In the genomic region with DNA sequence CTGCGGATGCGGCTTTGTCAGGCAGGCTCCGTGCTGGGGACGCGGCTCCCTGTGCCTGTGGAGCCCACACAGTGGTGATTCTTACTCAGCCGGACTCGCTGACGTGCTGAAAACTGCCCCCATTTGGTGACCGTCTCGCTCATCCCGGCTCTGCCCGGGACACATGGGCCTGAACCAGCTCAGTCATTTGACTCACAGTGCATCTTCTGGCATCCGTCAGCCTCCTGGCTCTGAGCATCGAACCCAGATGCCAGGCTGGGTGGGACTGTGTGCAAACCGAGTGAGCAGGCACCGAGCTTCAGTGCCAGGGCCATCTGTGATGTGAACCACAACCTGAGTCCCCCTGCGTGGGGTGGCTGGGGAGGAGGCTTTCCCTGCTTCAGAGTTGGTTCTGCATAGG, we compare ENCODE assay signal across 22 cellular contexts. TPM values are rescaled to one million over a fixed set of nuclear protein-coding genes. Genes with fewer than 3 reads are reported as not detected.
DNase-seq lines count a peak whose midpoint lies in the region; FAIRE-seq and TF ChIP-seq lines count a peak whose summit lies in the region.
"Had no signal": no experiment of that assay in that cellular context is flagged by ENCODE, and none has a peak within 500 bp of the region (broad histone marks: within the 10 kb centered on the region; RNA-seq: fewer than 3 reads in every experiment).

No MANE protein-coding gene starts in this region.

- CTCF ChIA-PET in CD4-positive, alpha-beta memory T cell (lab: Charles Lee; ENCODE audit: partially characterized antibody) = interaction anchor here (1.0 to 1.3 kb wide), 2 partner anchors 11 to 69 kb away, joined by 3 read pairs; no protein-coding TSS in a partner anchor

- H3K9me3 ChIP-seq in astrocyte (ENCODE audit: insufficient read depth, low read depth, low read length) (no peaks in the 10 kb centered on the region), smooth muscle cell (replicated peaks; ENCODE audit: low read depth) (no peaks in the 10 kb centered on the region)
- H3K9me3 ChIP-seq in CD4-positive, alpha-beta memory T cell (ENCODE audit: control insufficient read depth in 1 of 2, low read length in 2 of 2) = no peaks in the 10 kb centered on the region
- H3K9me3 ChIP-seq: BE2C; BLaER1 treated with 17β-estradiol and CSF1 and Interleukin-3, amounts not matched to agents 10 nM and 100 nM; Caco-2 had no signal

- H3K4me3 Mint-ChIP-seq in astrocyte (ENCODE audit: unreplicated experiment) = no peak overlapping the region
- no peak overlapping the region for H3K4me3 Mint-ChIP-seq in CD4-positive, alpha-beta memory T cell
- H3K4me3 Mint-ChIP-seq: CD14-positive monocyte; CD4-positive, alpha-beta T cell; GM23338; H9 had no signal

- no peak overlapping the region for H3K9ac ChIP-seq in astrocyte (ENCODE audit: low read length)
- H3K9ac ChIP-seq in smooth muscle cell (ENCODE audit: low read depth) = no peak overlapping the region

- H3K27me3 ChIP-seq in astrocyte (ENCODE audit: insufficient read depth, low read length) = no peaks in the 10 kb centered on the region
- no peaks in the 10 kb centered on the region for H3K27me3 ChIP-seq in CD4-positive, alpha-beta memory T cell (ENCODE audit: insufficient read depth, low read length)
- no peaks in the 10 kb centered on the region for H3K27me3 ChIP-seq in smooth muscle cell (ENCODE audit: low read depth)
- H3K27me3 ChIP-seq: BE2C; BLaER1 treated with 17β-estradiol and CSF1 and Interleukin-3, amounts not matched to agents 10 nM and 100 nM had no signal

- intact Hi-C loops in CD4-positive, alpha-beta memory T cell (cut with micrococcal nuclease) = no loop called here

- DNase-seq in Ammon's horn (ENCODE audit: low spot score) = peak; percentile 50
- DNase-seq in astrocyte (ENCODE audit: low read depth) = no peak
- DNase-seq in cerebellum (ENCODE audit: low spot score) = peak; percentile 73
- no peak for DNase-seq in CD4-positive, alpha-beta memory T cell
- DNase-seq in smooth muscle cell (lab: John Stamatoyannopoulos, UW; ENCODE audit: unreplicated experiment) = no peak
- no peak for DNase-seq in HT-29 (ENCODE audit: low spot score)
- DNase-seq: BE2C; Caco-2; CD4-positive, alpha-beta T cell; DMS153; DND-41; GDM1; H9 had no signal

- H3K9me3 Mint-ChIP-seq in astrocyte (ENCODE audit: unreplicated experiment) = no peaks in the 10 kb centered on the region
- no peaks in the 10 kb centered on the region for H3K9me3 Mint-ChIP-seq in CD4-positive, alpha-beta memory T cell
- H3K9me3 Mint-ChIP-seq: CD14-positive monocyte; CD4-positive, alpha-beta T cell; GM23338; H9 had no signal

- no peak overlapping the region for H3K27ac ChIP-seq in astrocyte (ENCODE audit: low read depth, low read length)
- H3K27ac ChIP-seq in CD4-positive, alpha-beta memory T cell (ENCODE audit: low read depth, low read length) = no peak overlapping the region
- no peak overlapping the region for H3K27ac ChIP-seq in smooth muscle cell (ENCODE audit: low read depth)
- H3K27ac ChIP-seq: 22Rv1; BLaER1 treated with 17β-estradiol and CSF1 and Interleukin-3, amounts not matched to agents 10 nM and 100 nM had no signal

- no peak for FAIRE-seq in astrocyte (lab: Jason Lieb, UNC)
- FAIRE-seq: A204.1, GM12891, GM18507 had no signal

- no peak overlapping the region for H3K4me2 ChIP-seq in astrocyte (ENCODE audit: low read length)
- no peak overlapping the region for H3K4me2 ChIP-seq in smooth muscle cell
- H3K4me2 ChIP-seq: BLaER1 treated with 17β-estradiol and CSF1 and Interleukin-3, amounts not matched to agents 10 nM and 100 nM; GM23338 had no signal

- TF ChIP-seq CTCF in astrocyte (IDR thresholded peaks at IDR 0.05; ENCODE audit: insufficient read depth, low read depth, low read length) (no peak), smooth muscle cell (IDR thresholded peaks at IDR 0.05; ENCODE audit: borderline replicate concordance, insufficient read depth, poor library complexity, severe bottlenecking) (no peak)

- H3K79me2 ChIP-seq in astrocyte (ENCODE audit: insufficient read depth, low read length) (peaks cover 6% of the 10 kb centered on the region), smooth muscle cell (ENCODE audit: low read depth) (no peaks in the 10 kb centered on the region)

- H3K4me1 ChIP-seq in astrocyte (ENCODE audit: insufficient read depth, low read length) (peaks cover 5% of the 10 kb centered on the region), smooth muscle cell (ENCODE audit: low read depth) (no peaks in the 10 kb centered on the region)
- H3K4me1 ChIP-seq in CD4-positive, alpha-beta memory T cell (ENCODE audit: insufficient read depth, low read length) = peaks cover 10% of the 10 kb centered on the region
- H3K4me1 ChIP-seq: BE2C, Caco-2 had no signal

- H3K4me1 Mint-ChIP-seq in astrocyte (ENCODE audit: low read depth, unreplicated experiment) = no peaks in the 10 kb centered on the region
- peaks cover 2 to 14% (median 8%) of the 10 kb centered on the region in 4 donors for H3K4me1 Mint-ChIP-seq in CD4-positive, alpha-beta memory T cell
- H3K4me1 Mint-ChIP-seq: GM23338 had no signal

- WGBS in smooth muscle cell (ENCODE audit: low lambda C conversion rate) = 97% methylated on average over 15 of the region's 17 CpGs

- H4K20me1 ChIP-seq in astrocyte (ENCODE audit: insufficient read depth, low read length) (no peaks in the 10 kb centered on the region), smooth muscle cell (ENCODE audit: low read depth) (no peaks in the 10 kb centered on the region)

- peak overlapping the region; percentile 7 for H3K27ac Mint-ChIP-seq in astrocyte (ENCODE audit: unreplicated experiment)
- H3K27ac Mint-ChIP-seq in CD4-positive, alpha-beta memory T cell = no peak overlapping the region
- H3K27ac Mint-ChIP-seq: CD14-positive monocyte; CD4-positive, alpha-beta T cell; GM23338; H9 had no signal

- no peaks in the 10 kb centered on the region for H3K27me3 Mint-ChIP-seq in astrocyte (ENCODE audit: low read depth, unreplicated experiment)
- no peaks in the 10 kb centered on the region for H3K27me3 Mint-ChIP-seq in CD4-positive, alpha-beta memory T cell
- H3K27me3 Mint-ChIP-seq: CD4-positive, alpha-beta T cell had no signal

- H2AFZ ChIP-seq in astrocyte (ENCODE audit: low read depth, low read length) = no peak overlapping the region
- no peak overlapping the region for H2AFZ ChIP-seq in smooth muscle cell (ENCODE audit: low read depth)
- H2AFZ ChIP-seq: GM23338 had no signal

- no peaks in the 10 kb centered on the region for H3F3A ChIP-seq in smooth muscle cell (ENCODE audit: low read depth)

- H3K36me3 ChIP-seq in astrocyte (ENCODE audit: insufficient read depth, low read length) (no peaks in the 10 kb centered on the region), smooth muscle cell (ENCODE audit: low read depth) (no peaks in the 10 kb centered on the region)
- H3K36me3 ChIP-seq in CD4-positive, alpha-beta memory T cell (ENCODE audit: insufficient read depth, low read length) = peaks cover 31% of the 10 kb centered on the region
- H3K36me3 ChIP-seq: BE2C had no signal

- peaks cover 12% of the 10 kb centered on the region for H3K36me3 Mint-ChIP-seq in astrocyte (ENCODE audit: low read depth, unreplicated experiment)
- H3K36me3 Mint-ChIP-seq in CD4-positive, alpha-beta memory T cell = peaks cover 21 to 40% of the 10 kb centered on the region in 2 donors

- H3K4me3 ChIP-seq in astrocyte (ENCODE audit: insufficient read depth, low read depth, low read length) (no peak overlapping the region), smooth muscle cell (no peak overlapping the region)
- H3K4me3 ChIP-seq in CD4-positive, alpha-beta memory T cell (ENCODE audit: low read length in 2 of 2) = no peak overlapping the region
- H3K4me3 ChIP-seq: BLaER1 treated with 17β-estradiol and CSF1 and Interleukin-3, amounts not matched to agents 10 nM and 100 nM; GM23338 had no signal

- POLR2A ChIA-PET in CD4-positive, alpha-beta memory T cell (lab: Charles Lee; ENCODE audit: partially characterized antibody) = interaction anchor here (0.9 kb wide), 2 partner anchors 12 to 15 kb away, joined by 3 to 4 read pairs; no protein-coding TSS in a partner anchor

RNA-seq across cellular contexts. Expression of a gene that starts 5.5 kb away (rescaled TPM):
- 15.5 and 17.5 TPM in 2 replicates for total RNA-seq in astrocyte
- total RNA-seq in cerebellum = 20.0 TPM
- total RNA-seq in CD4-positive, alpha-beta memory T cell = 10 to 100 TPM; 63.9 to 66.1 TPM
- 10 to 100 TPM; 16.5 to 27.4 TPM for polyA plus RNA-seq in CD4-positive, alpha-beta memory T cell
- total RNA-seq in smooth muscle cell = 9.7 and 17.4 TPM in 2 replicates
- 10.9 and 15.3 TPM in 2 replicates for polyA plus RNA-seq in smooth muscle cell
- 24.6 and 27.2 TPM in 2 replicates for total RNA-seq in HT-29 (2014; rRNA removed; shearing (Covaris generic))

RNA-seq across cellular contexts. Expression of a gene that starts 9.5 kb away (rescaled TPM):
- total RNA-seq in astrocyte (0.17 TPM in 1 of 2 replicates, not detected in the other), cerebellum (0.73 TPM), smooth muscle cell (not detected in 2 replicates)
- total RNA-seq in CD4-positive, alpha-beta memory T cell = not detected
- polyA plus RNA-seq in CD4-positive, alpha-beta memory T cell = not detected
- polyA plus RNA-seq in smooth muscle cell = 0.09 TPM in 1 of 2 replicates, not detected in the other
- not detected in 2 replicates for total RNA-seq in HT-29 (2014; rRNA removed; shearing (Covaris generic))
- total RNA-seq: Caco-2; CD4-positive, alpha-beta T cell; H4 had no signal
- polyA plus RNA-seq: AG04450 had no signal

RNA-seq across cellular contexts. Expression of a gene that starts 15.2 kb away (rescaled TPM):
- 33.1 and 37.8 TPM in 2 replicates for total RNA-seq in astrocyte
- 6.3 TPM for total RNA-seq in cerebellum
- 10 to 100 TPM; 31.6 to 32.8 TPM for total RNA-seq in CD4-positive, alpha-beta memory T cell
- polyA plus RNA-seq in CD4-positive, alpha-beta memory T cell = 10 to 100 TPM; 55.3 to 81.8 TPM
- total RNA-seq in smooth muscle cell = 19.5 and 26.3 TPM in 2 replicates
- 44.9 and 48.1 TPM in 2 replicates for polyA plus RNA-seq in smooth muscle cell
- total RNA-seq in HT-29 (2014; rRNA removed; shearing (Covaris generic)) = 20.9 and 27.6 TPM in 2 replicates

RNA-seq across cellular contexts. Expression of a gene that starts 22.6 kb away (rescaled TPM):
- total RNA-seq in astrocyte = 0.50 TPM in 1 of 2 replicates, not detected in the other
- 0.27 TPM for total RNA-seq in cerebellum
- total RNA-seq in CD4-positive, alpha-beta memory T cell = under 1 TPM in 1 of 2 experiments, not detected in 1; 0.79 TPM
- not detected for polyA plus RNA-seq in CD4-positive, alpha-beta memory T cell
- total RNA-seq in smooth muscle cell = 0.90 and 1.4 TPM in 2 replicates
- polyA plus RNA-seq in smooth muscle cell = 0.91 and 2.9 TPM in 2 replicates
- total RNA-seq in HT-29 (2014; rRNA removed; shearing (Covaris generic)) = not detected in 2 replicates
- polyA plus RNA-seq: AG04450, CD14-positive monocyte had no signal

RNA-seq across cellular contexts. Expression of a gene that starts 37.1 kb away (rescaled TPM):
- total RNA-seq in astrocyte (76.7 and 80.4 TPM in 2 replicates), cerebellum (42.3 TPM), smooth muscle cell (28.6 and 46.1 TPM in 2 replicates)
- 10 to 100 TPM; 53.8 to 59.1 TPM for total RNA-seq in CD4-positive, alpha-beta memory T cell
- 10 to 100 TPM; 63.2 to 68.1 TPM for polyA plus RNA-seq in CD4-positive, alpha-beta memory T cell
- polyA plus RNA-seq in smooth muscle cell = 86.9 and 94.0 TPM in 2 replicates
- 84.6 and 96.2 TPM in 2 replicates for total RNA-seq in HT-29 (2014; rRNA removed; shearing (Covaris generic))

Comparison
In these comparisons a context has a peak if more than half of its experiments do, and no peak if none do; other contexts are left out.
1. DNase-seq: peak in Ammon's horn (single experiment) and cerebellum (single experiment); none in astrocyte (single experiment), CD4-positive, alpha-beta memory T cell (0 of 5), smooth muscle cell (single experiment) and HT-29 (single experiment).